ENCODE assay signal across 10 cellular contexts in genomic region chr15:34795267-34796081, GRCh38. TPM values are rescaled to one million over a fixed set of nuclear protein-coding genes. Genes with fewer than 3 reads are reported as not detected.
DNase-seq lines count a peak whose midpoint lies in the region; ATAC-seq and TF ChIP-seq lines count a peak whose summit lies in the region.
"Had no signal": no experiment of that assay in that cellular context is flagged by ENCODE, and none has a peak within 500 bp of the region (broad histone marks: within the 10 kb centered on the region; RNA-seq: fewer than 3 reads in every experiment).

Gene ACTC1, minus strand, starts transcription at chr15:34795549. Its CDS starts 741 bp downstream, at chr15:34794808.

- no peaks in the 10 kb centered on the region for H3K36me3 Mint-ChIP-seq in activated T-helper 1 cell treated with anti-CD3 and anti-CD28 coated beads, Interleukin-12 subunit alpha, Interleukin-12 subunit beta, Interleukin-2, Interleukin-4 antibody, amounts not matched to agents 30 ng/mL and 10 ng/mL and 1 ng/mL, durations not matched to agents 14 hours and 24 hours and 36 hours (ENCODE audit: low read depth)
- H3K36me3 Mint-ChIP-seq in CD14-positive monocyte = no peaks in the 10 kb centered on the region
- H3K36me3 Mint-ChIP-seq: activated naive CD4-positive, alpha-beta T cell treated with anti-CD3 and anti-CD28 coated beads, Interleukin-2, amount 50 U/mL, for 24 hours had no signal

- no peak within 1 kb of the TSS for H3K27ac ChIP-seq in Panc1 (ENCODE audit: low read length)
- H3K27ac ChIP-seq in osteoblast (ENCODE audit: low read depth, low read length) = no peak within 1 kb of the TSS

- no TSS peak for BruUV-seq in Panc1 (replicated peaks; lab: Mats Ljungman, UMichigan)

- no peak within 1 kb of the TSS for H3K4me3 Mint-ChIP-seq in activated T-helper 1 cell treated with anti-CD3 and anti-CD28 coated beads, Interleukin-12 subunit alpha, Interleukin-12 subunit beta, Interleukin-2, Interleukin-4 antibody, amounts not matched to agents 30 ng/mL and 10 ng/mL and 1 ng/mL, durations not matched to agents 14 hours and 24 hours and 36 hours
- H3K4me3 Mint-ChIP-seq in CD14-positive monocyte = peak within 1 kb of the TSS in 1 of 2 donors; percentile 78
- H3K4me3 Mint-ChIP-seq: activated naive CD4-positive, alpha-beta T cell treated with anti-CD3 and anti-CD28 coated beads, Interleukin-2, amount 50 U/mL, for 24 hours had no signal

- H3K36me3 ChIP-seq in Panc1 (ENCODE audit: control insufficient read depth, insufficient read depth, low read length) (no peaks in the 10 kb centered on the region), osteoblast (ENCODE audit: insufficient read depth, low read length) (no peaks in the 10 kb centered on the region)

- H3K4me3 ChIP-seq in Panc1 (ENCODE audit: low read depth in 2 of 2, low read length in 2 of 2) = peak within 1 kb of the TSS; percentile 18 to 30
- peak within 1 kb of the TSS; percentile 26 for H3K4me3 ChIP-seq in foreskin fibroblast (ENCODE audit: low read depth in 1 of 2, low read length in 2 of 2)
- peak within 1 kb of the TSS; percentile 47 for H3K4me3 ChIP-seq in osteoblast (ENCODE audit: insufficient read depth, low read length)

- H3K4me2 ChIP-seq in osteoblast (ENCODE audit: insufficient read depth, low read length) = peak within 1 kb of the TSS; percentile 67

- H3K27me3 Mint-ChIP-seq in activated T-helper 1 cell treated with anti-CD3 and anti-CD28 coated beads, Interleukin-12 subunit alpha, Interleukin-12 subunit beta, Interleukin-2, Interleukin-4 antibody, amounts not matched to agents 30 ng/mL and 10 ng/mL and 1 ng/mL, durations not matched to agents 14 hours and 24 hours and 36 hours (ENCODE audit: insufficient read depth) = peaks cover 47% of the 10 kb centered on the region
- H3K27me3 Mint-ChIP-seq in CD14-positive monocyte (ENCODE audit: low read depth in 3 of 3) = peaks cover 44 to 55% (median 51%) of the 10 kb centered on the region in 3 donors

- no peaks in the 10 kb centered on the region for H3K79me2 ChIP-seq in osteoblast (ENCODE audit: insufficient read depth, low read length)

- no peak within 1 kb of the TSS for H3K27ac Mint-ChIP-seq in activated T-helper 1 cell treated with anti-CD3 and anti-CD28 coated beads, Interleukin-12 subunit alpha, Interleukin-12 subunit beta, Interleukin-2, Interleukin-4 antibody, amounts not matched to agents 30 ng/mL and 10 ng/mL and 1 ng/mL, durations not matched to agents 14 hours and 24 hours and 36 hours
- H3K27ac Mint-ChIP-seq in CD14-positive monocyte = no peak within 1 kb of the TSS
- H3K27ac Mint-ChIP-seq: activated naive CD4-positive, alpha-beta T cell treated with anti-CD3 and anti-CD28 coated beads, Interleukin-2, amount 50 U/mL, for 24 hours had no signal

- POLR2A ChIA-PET in Panc1 (lab: Charles Lee) = no interaction called here

- H2AFZ ChIP-seq in osteoblast (ENCODE audit: low read length) = peak within 1 kb of the TSS; percentile 50

- CTCF ChIA-PET in Panc1 (lab: Charles Lee) = no interaction called here

- in situ Hi-C loops in Panc1 (cut with HindIII; ENCODE audit: low pct_unique_long_range_greater_than_20kb, low sequenced_read_pairs) = no loop called here

- H4K20me1 ChIP-seq in osteoblast (ENCODE audit: insufficient read depth, low read length) = no peaks in the 10 kb centered on the region

- no peaks in the 10 kb centered on the region for H3K9me3 ChIP-seq in Panc1 (ENCODE audit: control insufficient read depth, insufficient read depth, low read depth, low read length)
- H3K9me3 ChIP-seq in osteoblast (ENCODE audit: low read depth, low read length) = no peaks in the 10 kb centered on the region

- H3K4me1 ChIP-seq in Panc1 (ENCODE audit: control insufficient read depth, insufficient read depth, low read length) (no peaks in the 10 kb centered on the region; the same call in 1 of the 2 replicates), osteoblast (ENCODE audit: insufficient read depth, low read length) (peaks cover 8% of the 10 kb centered on the region)

- DNase-seq in COLO668 (lab: John Stamatoyannopoulos, UW; ENCODE audit: unreplicated experiment) (peak; percentile 61), Panc1 (ENCODE audit: low read depth, low spot score) (no peak), foreskin fibroblast (peak; percentile 30 to 77), osteoblast (ENCODE audit: insufficient read length, low spot score, missing footprints) (peak; percentile 94), CD14-positive monocyte (ENCODE audit: low spot score) (no peak), NCI-H2196 treated with DMSO at 0.1 percent for 48 hours (lab: John Stamatoyannopoulos, UW; ENCODE audit: unreplicated experiment) (no peak)
- DNase-seq in activated T-helper 1 cell treated with anti-CD3 and anti-CD28 coated beads, Interleukin-12 subunit alpha, Interleukin-12 subunit beta, Interleukin-2, Interleukin-4 antibody, amounts not matched to agents 30 ng/mL and 10 ng/mL and 1 ng/mL, durations not matched to agents 14 hours and 24 hours and 36 hours (ENCODE audit: low spot score) = no peak
- DNase-seq in activated CD4-positive, alpha-beta T cell treated with anti-CD3 and anti-CD28 coated beads, Interleukin-2, amount 50 U/mL, for 4 hours = no peak
- DNase-seq: stimulated activated CD4-positive, alpha-beta T cell treated with anti-CD3 and anti-CD28 coated beads, Interleukin-12 subunit alpha, Interleukin-12 subunit beta, amount 100 ng/mL, for 4 hours had no signal

- intact Hi-C loops in Panc1 (cut with micrococcal nuclease; ENCODE audit: unreplicated experiment) = no loop called here
- intact Hi-C loops in activated T-helper 1 cell treated with anti-CD3 and anti-CD28 coated beads, Interleukin-12 subunit alpha, Interleukin-12 subunit beta, Interleukin-2, Interleukin-4 antibody, amounts not matched to agents 30 ng/mL and 10 ng/mL and 1 ng/mL, durations not matched to agents 14 hours and 24 hours and 36 hours (cut with micrococcal nuclease) = no loop called here
- intact Hi-C loops in CD14-positive monocyte (cut with micrococcal nuclease) = no loop called here

- TF ChIP-seq CTCF in Panc1 (IDR thresholded peaks at IDR 0.05) (no peak), foreskin fibroblast (IDR thresholded peaks at IDR 0.05; ENCODE audit: low read depth, low read length) (peak; percentile 15), osteoblast (IDR thresholded peaks at IDR 0.05; ENCODE audit: extremely low read depth, low read depth, low read length) (peak; percentile 10), CD14-positive monocyte (IDR thresholded peaks at IDR 0.05) (no peak)

- H3K27me3 ChIP-seq in Panc1 (ENCODE audit: control insufficient read depth, insufficient read depth, low read length) (peaks cover 18% of the 10 kb centered on the region), osteoblast (ENCODE audit: insufficient read depth, low read length) (peaks cover 66% of the 10 kb centered on the region)

- ATAC-seq in Panc1 = peak; percentile 84

- H3K9me3 Mint-ChIP-seq in activated T-helper 1 cell treated with anti-CD3 and anti-CD28 coated beads, Interleukin-12 subunit alpha, Interleukin-12 subunit beta, Interleukin-2, Interleukin-4 antibody, amounts not matched to agents 30 ng/mL and 10 ng/mL and 1 ng/mL, durations not matched to agents 14 hours and 24 hours and 36 hours = no peaks in the 10 kb centered on the region
- H3K9me3 Mint-ChIP-seq in CD14-positive monocyte = peaks cover 0 to 13% (median 6%) of the 10 kb centered on the region in 7 donors
- H3K9me3 Mint-ChIP-seq: activated naive CD4-positive, alpha-beta T cell treated with anti-CD3 and anti-CD28 coated beads, Interleukin-2, amount 50 U/mL, for 24 hours had no signal

- H3K4me1 Mint-ChIP-seq in activated T-helper 1 cell treated with anti-CD3 and anti-CD28 coated beads, Interleukin-12 subunit alpha, Interleukin-12 subunit beta, Interleukin-2, Interleukin-4 antibody, amounts not matched to agents 30 ng/mL and 10 ng/mL and 1 ng/mL, durations not matched to agents 14 hours and 24 hours and 36 hours (ENCODE audit: low read depth) = no peaks in the 10 kb centered on the region
- no peaks in the 10 kb centered on the region for H3K4me1 Mint-ChIP-seq in CD14-positive monocyte

RNA-seq across cellular contexts. Expression of gene ACTC1, which starts in this region (rescaled TPM):
- total RNA-seq in Panc1 (2021; ENCODE audit: unreplicated experiment) = not detected
- polyA plus RNA-seq in Panc1 (2012; ENCODE audit: insufficient read length) = 0.33 TPM
- not detected in 2 replicates for total RNA-seq in osteoblast
- not detected in 2 replicates for total RNA-seq in activated T-helper 1 cell treated with anti-CD3 and anti-CD28 coated beads, Interleukin-12 subunit alpha, Interleukin-12 subunit beta, Interleukin-2, Interleukin-4 antibody, amounts not matched to agents 30 ng/mL and 10 ng/mL and 1 ng/mL, durations not matched to agents 14 hours and 24 hours and 36 hours
- polyA plus RNA-seq in CD14-positive monocyte = not detected

Comparison
In these comparisons a context has a peak if more than half of its experiments do, and no peak if none do; other contexts are left out.
1. Peak in ATAC-seq and H3K4me3 ChIP-seq in Panc1; RNA of the gene not detected or under 1 TPM.
2. Peak in DNase-seq, H3K4me3 ChIP-seq and H3K4me2 ChIP-seq in osteoblast; RNA of the gene not detected or under 1 TPM.
3. DNase-seq: peak in COLO668 (single experiment) and foreskin fibroblast (2 of 2); none in Panc1 (single experiment), activated T-helper 1 cell treated with anti-CD3 and anti-CD28 coated beads, Interleukin-12 subunit alpha, Interleukin-12 subunit beta, Interleukin-2, Interleukin-4 antibody, amounts not matched to agents 30 ng/mL and 10 ng/mL and 1 ng/mL, durations not matched to agents 14 hours and 24 hours and 36 hours (single experiment), CD14-positive monocyte (single experiment), NCI-H2196 treated with DMSO at 0.1 percent for 48 hours (single experiment) and activated CD4-positive, alpha-beta T cell treated with anti-CD3 and anti-CD28 coated beads, Interleukin-2, amount 50 U/mL, for 4 hours (0 of 2).
4. CTCF ChIP-seq: peak in foreskin fibroblast (single experiment) and osteoblast (single experiment); none in Panc1 (single experiment) and CD14-positive monocyte (single experiment).
5. Peak in every context shown above with its lines, with median percentiles within 50 percentile points of each other: H3K4me3 ChIP-seq.